20 cellular contexts compared by ENCODE assay signal in the genomic region with DNA sequence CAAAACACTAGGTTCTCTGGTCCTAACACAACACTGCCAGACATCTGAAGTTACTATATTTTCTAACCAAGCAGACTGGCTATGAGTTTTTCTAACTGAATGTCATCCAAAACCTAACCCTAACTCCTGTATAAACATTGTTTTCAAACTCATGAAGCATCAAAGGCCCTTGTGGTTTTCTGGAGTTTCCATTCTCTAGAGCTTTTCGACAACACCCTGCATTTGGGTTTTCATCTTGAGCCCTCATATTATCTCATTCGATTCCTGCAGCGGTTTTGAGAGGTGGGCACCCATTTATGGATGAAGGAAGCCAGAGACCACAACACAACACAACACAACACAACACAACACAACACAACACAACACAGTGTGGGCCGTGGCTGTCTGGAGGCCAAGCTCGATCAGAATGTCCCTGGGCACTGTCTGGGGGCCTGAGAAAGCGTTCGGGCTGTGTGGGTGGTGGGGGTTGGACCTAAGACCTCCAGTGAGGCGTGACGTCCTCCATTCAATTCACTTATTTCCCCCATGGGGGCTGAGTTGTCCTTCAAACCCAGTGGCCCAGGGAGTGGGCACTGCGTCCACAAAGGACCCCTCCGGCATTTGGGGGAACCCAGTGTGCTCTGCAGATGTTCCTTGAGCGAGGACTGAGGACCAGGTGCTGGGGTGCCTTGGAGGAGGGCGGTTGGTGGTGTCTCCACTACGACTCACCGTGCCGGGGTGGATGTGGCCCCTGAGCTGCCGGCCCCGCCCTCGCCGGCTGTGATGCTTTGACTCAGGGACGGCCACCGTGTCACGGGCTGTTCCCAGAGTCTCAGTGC.
A peak's percentile ranks its signal among the peaks of the same experiment; 100 is the strongest.
DNase-seq lines count a peak whose midpoint lies in the region; ATAC-seq lines count a peak whose summit lies in the region.
"Had no signal": no experiment of that assay in that cellular context is flagged by ENCODE, and none has a peak within 500 bp of the region (broad histone marks: within the 10 kb centered on the region; RNA-seq: fewer than 3 reads in every experiment).

No MANE protein-coding gene starts in this region.

- no peak overlapping the region for H4K91ac ChIP-seq in neuronal stem cell (ENCODE audit: low read depth, low read length, poor library complexity)

- POLR2A ChIA-PET in activated CD8-positive, alpha-beta T cell treated with anti-CD3 and anti-CD28 coated beads, Interleukin-2, amount 10 ng/mL, durations not matched to agents 7 days and 5 days (lab: Charles Lee): no interaction called here

- ATAC-seq in CD4-positive, CD25-positive, alpha-beta regulatory T cell (ENCODE audit: low read depth in 2 of 2): no peak
- ATAC-seq in activated CD8-positive, alpha-beta T cell treated with anti-CD3 and anti-CD28 coated beads, Interleukin-2, amount 10 ng/mL, durations not matched to agents 7 days and 5 days: peak; percentile 49
- no peak for ATAC-seq in HG03520 (IDR thresholded peaks at IDR 0.05; ENCODE audit: unreplicated experiment)

- H3K27me3 ChIP-seq in BLaER1: no peaks in the 10 kb centered on the region
- no peaks in the 10 kb centered on the region for H3K27me3 ChIP-seq in CD4-positive, CD25-positive, alpha-beta regulatory T cell (ENCODE audit: control insufficient read depth, insufficient read depth, low read length)
- H3K27me3 ChIP-seq in neuronal stem cell (ENCODE audit: control insufficient read depth in 3 of 3, insufficient read depth in 3 of 3, low read depth in 1 of 3, low read length in 3 of 3): no peaks in the 10 kb centered on the region
- no peaks in the 10 kb centered on the region for H3K27me3 ChIP-seq in HAP-1 (ENCODE audit: low read depth)
- H3K27me3 ChIP-seq: cardiac muscle cell, sigmoid colon, upper lobe of left lung had no signal

- H3K14ac ChIP-seq in neuronal stem cell (ENCODE audit: low read length): peak overlapping the region; percentile 25

- H3K36me3 ChIP-seq in BLaER1 (no peaks in the 10 kb centered on the region), neuronal stem cell (replicated peaks in 1 of 2; ENCODE audit: control insufficient read depth in 2 of 2, insufficient read depth in 2 of 2, low read length in 2 of 2) (no peaks in the 10 kb centered on the region), HAP-1 (replicated peaks) (no peaks in the 10 kb centered on the region)
- H3K36me3 ChIP-seq in CD4-positive, CD25-positive, alpha-beta regulatory T cell (ENCODE audit: control insufficient read depth, insufficient read depth, low read length): no peaks in the 10 kb centered on the region
- H3K36me3 ChIP-seq: cardiac muscle cell, sigmoid colon, upper lobe of left lung had no signal

- H3K4ac ChIP-seq in neuronal stem cell (ENCODE audit: low read length): no peak overlapping the region

- H3K4me1 Mint-ChIP-seq in CD4-positive, CD25-positive, alpha-beta regulatory T cell: peaks cover 0 to 32% (median 4%) of the 10 kb centered on the region in 4 donors
- H3K4me1 Mint-ChIP-seq in activated CD8-positive, alpha-beta T cell treated with anti-CD3 and anti-CD28 coated beads, Interleukin-2, amount 10 ng/mL, durations not matched to agents 7 days and 5 days (ENCODE audit: low read depth): peaks cover 9% of the 10 kb centered on the region
- H3K4me1 Mint-ChIP-seq: IgD-negative memory B cell, mesothelial cell of epicardium had no signal

- no peaks in the 10 kb centered on the region for H3K27me3 Mint-ChIP-seq in CD4-positive, CD25-positive, alpha-beta regulatory T cell
- no peaks in the 10 kb centered on the region for H3K27me3 Mint-ChIP-seq in activated CD8-positive, alpha-beta T cell treated with anti-CD3 and anti-CD28 coated beads, Interleukin-2, amount 10 ng/mL, durations not matched to agents 7 days and 5 days (ENCODE audit: low read depth)
- H3K27me3 Mint-ChIP-seq: IgD-negative memory B cell had no signal

- peak in 2 of 3 donors; percentile 12 to 22 for DNase-seq in CD4-positive, CD25-positive, alpha-beta regulatory T cell
- no peak for DNase-seq in activated CD8-positive, alpha-beta T cell treated with anti-CD3 and anti-CD28 coated beads, Interleukin-2, amount 10 ng/mL, durations not matched to agents 7 days and 5 days
- DNase-seq in neuronal stem cell (ENCODE audit: low spot score) (no peak), GF-D8 (lab: John Stamatoyannopoulos, UW) (no peak), HAP-1 (ENCODE audit: low spot score in 2 of 2) (no peak)
- DNase-seq: activated CD4-positive, CD25-positive, alpha-beta regulatory T cell; amygdala; dermis blood vessel endothelial cell; glutamatergic neuron; NCI-H1436; NCI-H510A treated with DMSO at 0.1 percent for 48 hours; nephron progenitor cell; sigmoid colon; T1000; upper lobe of left lung had no signal

- CTCF ChIA-PET in activated CD8-positive, alpha-beta T cell treated with anti-CD3 and anti-CD28 coated beads, Interleukin-2, amount 10 ng/mL, durations not matched to agents 7 days and 5 days (lab: Charles Lee): no interaction called here

- H2AK5ac ChIP-seq in neuronal stem cell (ENCODE audit: low read depth, low read length): peak overlapping the region; percentile 67

- no peaks in the 10 kb centered on the region for H3K36me3 Mint-ChIP-seq in CD4-positive, CD25-positive, alpha-beta regulatory T cell
- no peaks in the 10 kb centered on the region for H3K36me3 Mint-ChIP-seq in activated CD8-positive, alpha-beta T cell treated with anti-CD3 and anti-CD28 coated beads, Interleukin-2, amount 10 ng/mL, durations not matched to agents 7 days and 5 days (ENCODE audit: low read depth)
- H3K36me3 Mint-ChIP-seq: mesothelial cell of epicardium had no signal

- H3K9me3 ChIP-seq in BLaER1 (no peaks in the 10 kb centered on the region), neuronal stem cell (replicated peaks in 1 of 2; ENCODE audit: control insufficient read depth in 2 of 2, insufficient read depth in 1 of 2, low read depth in 1 of 2, low read length in 2 of 2) (no peaks in the 10 kb centered on the region), HAP-1 (no peaks in the 10 kb centered on the region)
- H3K9me3 ChIP-seq in CD4-positive, CD25-positive, alpha-beta regulatory T cell (ENCODE audit: control insufficient read depth in 2 of 2, low read length in 2 of 2): no peaks in the 10 kb centered on the region
- H3K9me3 ChIP-seq: sigmoid colon, upper lobe of left lung had no signal

- H3K79me1 ChIP-seq in neuronal stem cell (ENCODE audit: low read depth, low read length): no peaks in the 10 kb centered on the region

- H3K23ac ChIP-seq in neuronal stem cell (ENCODE audit: low read depth, low read length, poor library complexity): no peak overlapping the region

- H2BK5ac ChIP-seq in neuronal stem cell (ENCODE audit: low read length): no peak overlapping the region

- peak overlapping the region; percentile 25 for H3K18ac ChIP-seq in neuronal stem cell (ENCODE audit: low read length)

- H2AFZ ChIP-seq in neuronal stem cell (ENCODE audit: low read length): no peak overlapping the region

- no peaks in the 10 kb centered on the region for H3K9me3 Mint-ChIP-seq in CD4-positive, CD25-positive, alpha-beta regulatory T cell
- H3K9me3 Mint-ChIP-seq in activated CD8-positive, alpha-beta T cell treated with anti-CD3 and anti-CD28 coated beads, Interleukin-2, amount 10 ng/mL, durations not matched to agents 7 days and 5 days (ENCODE audit: insufficient read depth): no peaks in the 10 kb centered on the region
- H3K9me3 Mint-ChIP-seq: IgD-negative memory B cell, mesothelial cell of epicardium, nephron progenitor cell had no signal

- H2BK15ac ChIP-seq in neuronal stem cell (ENCODE audit: low read length): peak overlapping the region; percentile 81

- no peak overlapping the region for H4K8ac ChIP-seq in neuronal stem cell (ENCODE audit: low read depth, low read length)

- no peaks in the 10 kb centered on the region for H4K20me1 ChIP-seq in BLaER1

- no peak overlapping the region for H3K4me3 ChIP-seq in BLaER1
- no peak overlapping the region for H3K4me3 ChIP-seq in CD4-positive, CD25-positive, alpha-beta regulatory T cell (ENCODE audit: low read depth, low read length)
- no peak overlapping the region for H3K4me3 ChIP-seq in neuronal stem cell (ENCODE audit: low read length in 2 of 2)
- H3K4me3 ChIP-seq in HAP-1: no peak overlapping the region
- H3K4me3 ChIP-seq: cardiac muscle cell, sigmoid colon, upper lobe of left lung had no signal

- H3K9ac ChIP-seq in BLaER1: no peak overlapping the region
- H3K9ac ChIP-seq in neuronal stem cell (ENCODE audit: low read depth, low read length, poor library complexity): no peak overlapping the region

- no CpG with 5 or more reads among the region's 23 CpGs for WGBS in neuronal stem cell (ENCODE audit: extremely low coverage in 2 of 2, insufficient read length in 2 of 2, insufficient replicate concordance in 1 of 2), 2 donors

- peak overlapping the region in 2 of 3 donors; percentile 19 to 72 for H3K27ac Mint-ChIP-seq in CD4-positive, CD25-positive, alpha-beta regulatory T cell
- no peak overlapping the region for H3K27ac Mint-ChIP-seq in activated CD8-positive, alpha-beta T cell treated with anti-CD3 and anti-CD28 coated beads, Interleukin-2, amount 10 ng/mL, durations not matched to agents 7 days and 5 days
- H3K27ac Mint-ChIP-seq: IgD-negative memory B cell, mesothelial cell of epicardium, nephron progenitor cell had no signal

- in situ Hi-C loops in HAP-1 (cut with MboI; ENCODE audit: low sequenced_read_pairs): no loop called here

- H2BK120ac ChIP-seq in neuronal stem cell (ENCODE audit: low read depth, low read length): no peak overlapping the region

- H3K4me2 ChIP-seq in BLaER1: peak overlapping the region; percentile 45
- H3K4me2 ChIP-seq in neuronal stem cell (ENCODE audit: insufficient read depth, low read length, poor library complexity, severe bottlenecking): no peak overlapping the region

- peak overlapping the region in 3 of 4 donors; percentile 35 to 77 (median 48) for H3K4me3 Mint-ChIP-seq in CD4-positive, CD25-positive, alpha-beta regulatory T cell
- no peak overlapping the region for H3K4me3 Mint-ChIP-seq in activated CD8-positive, alpha-beta T cell treated with anti-CD3 and anti-CD28 coated beads, Interleukin-2, amount 10 ng/mL, durations not matched to agents 7 days and 5 days
- H3K4me3 Mint-ChIP-seq: IgD-negative memory B cell, mesothelial cell of epicardium, nephron progenitor cell had no signal

- H3K27ac ChIP-seq in BLaER1 (no peak overlapping the region), neuronal stem cell (replicated peaks; ENCODE audit: low read length) (no peak overlapping the region)
- no peak overlapping the region for H3K27ac ChIP-seq in CD4-positive, CD25-positive, alpha-beta regulatory T cell (ENCODE audit: insufficient read depth, low read length, poor library complexity, severe bottlenecking)
- H3K27ac ChIP-seq: cardiac muscle cell, sigmoid colon, upper lobe of left lung had no signal

- H2BK12ac ChIP-seq in neuronal stem cell (ENCODE audit: low read length): no peak overlapping the region

- peaks cover 14% of the 10 kb centered on the region for H3K4me1 ChIP-seq in BLaER1
- H3K4me1 ChIP-seq in CD4-positive, CD25-positive, alpha-beta regulatory T cell (ENCODE audit: control insufficient read depth, insufficient read depth, low read length, poor library complexity, severe bottlenecking): peaks cover 12% of the 10 kb centered on the region
- H3K4me1 ChIP-seq in neuronal stem cell (ENCODE audit: control insufficient read depth in 2 of 2, insufficient read depth in 1 of 2, low read depth in 1 of 2, low read length in 2 of 2): peaks cover 0 to 2% of the 10 kb centered on the region in 2 donors
- H3K4me1 ChIP-seq in HAP-1: no peaks in the 10 kb centered on the region
- H3K4me1 ChIP-seq: sigmoid colon, upper lobe of left lung had no signal

Comparison
In these comparisons a context has a peak if more than half of its experiments do, and no peak if none do; other contexts are left out.
1. DNase-seq: peak in CD4-positive, CD25-positive, alpha-beta regulatory T cell (2 of 3); none in activated CD8-positive, alpha-beta T cell treated with anti-CD3 and anti-CD28 coated beads, Interleukin-2, amount 10 ng/mL, durations not matched to agents 7 days and 5 days (single experiment), neuronal stem cell (single experiment), GF-D8 (single experiment) and HAP-1 (0 of 2).